In the genomic region with DNA sequence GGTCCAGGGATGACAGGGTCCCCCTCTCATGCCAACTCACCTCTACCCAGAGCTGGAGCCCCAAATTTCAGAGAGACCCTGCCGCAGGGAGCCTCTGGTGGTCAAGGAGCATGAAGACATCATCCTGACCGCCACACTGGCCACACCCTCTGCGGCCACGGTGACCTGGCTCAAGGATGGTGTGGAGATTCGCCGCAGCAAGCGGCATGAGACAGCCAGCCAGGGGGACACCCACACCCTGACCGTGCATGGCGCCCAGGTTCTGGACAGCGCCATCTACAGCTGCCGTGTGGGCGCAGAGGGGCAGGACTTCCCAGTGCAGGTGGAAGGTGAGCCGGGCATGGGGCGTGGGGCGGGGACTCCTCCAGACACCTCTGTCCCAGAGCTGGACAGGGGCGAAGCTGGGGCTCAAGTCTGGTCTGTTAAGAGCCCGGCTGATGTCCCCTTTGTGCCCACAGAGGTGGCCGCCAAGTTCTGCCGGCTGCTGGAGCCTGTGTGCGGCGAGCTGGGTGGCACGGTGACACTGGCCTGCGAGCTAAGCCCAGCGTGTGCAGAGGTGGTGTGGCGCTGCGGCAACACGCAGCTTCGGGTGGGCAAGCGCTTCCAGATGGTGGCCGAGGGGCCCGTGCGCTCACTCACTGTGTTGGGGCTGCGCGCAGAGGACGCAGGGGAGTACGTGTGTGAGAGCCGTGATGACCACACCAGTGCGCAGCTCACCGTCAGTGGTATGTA, we compare ENCODE assay signal across 11 cellular contexts.
DNase-seq lines count a peak whose midpoint lies in the region; ATAC-seq and TF ChIP-seq lines count a peak whose summit lies in the region.
"Had no signal": no experiment of that assay in that cellular context is flagged by ENCODE, and none has a peak within 500 bp of the region (broad histone marks: within the 10 kb centered on the region; RNA-seq: fewer than 3 reads in every experiment).

No MANE protein-coding gene starts in this region.

- peak; percentile 28 for DNase-seq in activated naive CD8-positive, alpha-beta T cell treated with anti-CD3 and anti-CD28 coated beads, Interleukin-2, amount 10 ng/mL, durations not matched to agents 7 days and 5 days
- DNase-seq in activated naive CD8-positive, alpha-beta T cell treated with anti-CD3 and anti-CD28 coated beads, Interleukin-2, amount 50 U/mL, for 24 hours = no peak
- DNase-seq in chondrocyte (ENCODE audit: low spot score) (peak; percentile 93), ureter (ENCODE audit: low spot score) (peak; percentile 42), G401 (ENCODE audit: low spot score) (no peak), C1 segment of cervical spinal cord (lab: John Stamatoyannopoulos, UW) (no peak)
- DNase-seq in naive thymus-derived CD8-positive, alpha-beta T cell = no peak
- DNase-seq: NCI-H1930, NCI-H526 treated with DMSO at 0.1 percent for 48 hours had no signal

- POLR2A ChIA-PET in activated naive CD8-positive, alpha-beta T cell treated with anti-CD3 and anti-CD28 coated beads, Interleukin-2, amount 10 ng/mL, durations not matched to agents 7 days and 5 days (lab: Charles Lee) = no interaction called here
- POLR2A ChIA-PET in naive thymus-derived CD8-positive, alpha-beta T cell (lab: Charles Lee) = no interaction called here

- no peak for TF ChIP-seq CTCF in chondrocyte (IDR thresholded peaks at IDR 0.05)

- no peaks in the 10 kb centered on the region for H3K27me3 Mint-ChIP-seq in activated naive CD8-positive, alpha-beta T cell treated with anti-CD3 and anti-CD28 coated beads, Interleukin-2, amount 10 ng/mL, durations not matched to agents 7 days and 5 days
- no peaks in the 10 kb centered on the region for H3K27me3 Mint-ChIP-seq in activated naive CD8-positive, alpha-beta T cell treated with anti-CD3 and anti-CD28 coated beads, Interleukin-2, amount 50 U/mL, for 24 hours
- no peaks in the 10 kb centered on the region for H3K27me3 Mint-ChIP-seq in chondrocyte (ENCODE audit: low read depth)
- H3K27me3 Mint-ChIP-seq in naive thymus-derived CD8-positive, alpha-beta T cell = no peaks in the 10 kb centered on the region
- H3K27me3 Mint-ChIP-seq: activated CD4-positive, alpha-beta T cell treated with anti-CD3 and anti-CD28 coated beads for 36 hours had no signal

- no peak for ATAC-seq in activated naive CD8-positive, alpha-beta T cell treated with anti-CD3 and anti-CD28 coated beads, Interleukin-2, amount 10 ng/mL, durations not matched to agents 7 days and 5 days (ENCODE audit: low read depth)
- ATAC-seq in activated naive CD8-positive, alpha-beta T cell treated with anti-CD3 and anti-CD28 coated beads, Interleukin-2, amount 50 U/mL, for 24 hours = no peak
- ATAC-seq in naive thymus-derived CD8-positive, alpha-beta T cell = no peak
- no peak for ATAC-seq in GM21447 (IDR thresholded peaks at IDR 0.05; ENCODE audit: unreplicated experiment)
- ATAC-seq: activated CD4-positive, alpha-beta T cell treated with anti-CD3 and anti-CD28 coated beads for 36 hours had no signal

- H3K4me3 Mint-ChIP-seq in activated naive CD8-positive, alpha-beta T cell treated with anti-CD3 and anti-CD28 coated beads, Interleukin-2, amount 10 ng/mL, durations not matched to agents 7 days and 5 days = no peak overlapping the region
- H3K4me3 Mint-ChIP-seq in activated naive CD8-positive, alpha-beta T cell treated with anti-CD3 and anti-CD28 coated beads, Interleukin-2, amount 50 U/mL, for 24 hours = no peak overlapping the region
- H3K4me3 Mint-ChIP-seq in chondrocyte (ENCODE audit: unreplicated experiment) = no peak overlapping the region
- peak overlapping the region in 7 of 10 donors; percentile 78 to 90 (median 84) for H3K4me3 Mint-ChIP-seq in naive thymus-derived CD8-positive, alpha-beta T cell

- peaks cover 6% of the 10 kb centered on the region for H3K4me1 Mint-ChIP-seq in activated naive CD8-positive, alpha-beta T cell treated with anti-CD3 and anti-CD28 coated beads, Interleukin-2, amount 10 ng/mL, durations not matched to agents 7 days and 5 days
- H3K4me1 Mint-ChIP-seq in activated naive CD8-positive, alpha-beta T cell treated with anti-CD3 and anti-CD28 coated beads, Interleukin-2, amount 50 U/mL, for 24 hours = peaks cover 6% of the 10 kb centered on the region
- H3K4me1 Mint-ChIP-seq in chondrocyte (ENCODE audit: low read depth) = peaks cover 8% of the 10 kb centered on the region
- H3K4me1 Mint-ChIP-seq in naive thymus-derived CD8-positive, alpha-beta T cell = peaks cover 9 to 31% (median 22%) of the 10 kb centered on the region in 4 donors

- H3K27ac Mint-ChIP-seq in activated naive CD8-positive, alpha-beta T cell treated with anti-CD3 and anti-CD28 coated beads, Interleukin-2, amount 10 ng/mL, durations not matched to agents 7 days and 5 days = no peak overlapping the region
- H3K27ac Mint-ChIP-seq in activated naive CD8-positive, alpha-beta T cell treated with anti-CD3 and anti-CD28 coated beads, Interleukin-2, amount 50 U/mL, for 24 hours = no peak overlapping the region
- no peak overlapping the region for H3K27ac Mint-ChIP-seq in chondrocyte (ENCODE audit: unreplicated experiment)
- peak overlapping the region in 1 of 10 donors; percentile 11 for H3K27ac Mint-ChIP-seq in naive thymus-derived CD8-positive, alpha-beta T cell

- in situ Hi-C loops in G401 (cut with HindIII; ENCODE audit: low sequenced_read_pairs) = no loop called here

- H3K36me3 Mint-ChIP-seq in activated naive CD8-positive, alpha-beta T cell treated with anti-CD3 and anti-CD28 coated beads, Interleukin-2, amount 10 ng/mL, durations not matched to agents 7 days and 5 days = no peaks in the 10 kb centered on the region
- H3K36me3 Mint-ChIP-seq in activated naive CD8-positive, alpha-beta T cell treated with anti-CD3 and anti-CD28 coated beads, Interleukin-2, amount 50 U/mL, for 24 hours (ENCODE audit: low read depth) = no peaks in the 10 kb centered on the region
- peaks cover 2% of the 10 kb centered on the region for H3K36me3 Mint-ChIP-seq in chondrocyte (ENCODE audit: low read depth)
- H3K36me3 Mint-ChIP-seq in naive thymus-derived CD8-positive, alpha-beta T cell = no peaks in the 10 kb centered on the region

- no peaks in the 10 kb centered on the region for H3K9me3 Mint-ChIP-seq in activated naive CD8-positive, alpha-beta T cell treated with anti-CD3 and anti-CD28 coated beads, Interleukin-2, amount 10 ng/mL, durations not matched to agents 7 days and 5 days
- H3K9me3 Mint-ChIP-seq in activated naive CD8-positive, alpha-beta T cell treated with anti-CD3 and anti-CD28 coated beads, Interleukin-2, amount 50 U/mL, for 24 hours = no peaks in the 10 kb centered on the region
- no peaks in the 10 kb centered on the region for H3K9me3 Mint-ChIP-seq in chondrocyte (ENCODE audit: low read depth)
- no peaks in the 10 kb centered on the region for H3K9me3 Mint-ChIP-seq in naive thymus-derived CD8-positive, alpha-beta T cell

Comparison
In these comparisons a context has a peak if more than half of its experiments do, and no peak if none do; other contexts are left out.
1. DNase-seq: peak in activated naive CD8-positive, alpha-beta T cell treated with anti-CD3 and anti-CD28 coated beads, Interleukin-2, amount 10 ng/mL, durations not matched to agents 7 days and 5 days (single experiment), chondrocyte (single experiment) and ureter (single experiment); none in activated naive CD8-positive, alpha-beta T cell treated with anti-CD3 and anti-CD28 coated beads, Interleukin-2, amount 50 U/mL, for 24 hours (single experiment), naive thymus-derived CD8-positive, alpha-beta T cell (0 of 10), G401 (single experiment) and C1 segment of cervical spinal cord (0 of 14).
2. H3K4me3 Mint-ChIP-seq: peak in naive thymus-derived CD8-positive, alpha-beta T cell (7 of 10); none in activated naive CD8-positive, alpha-beta T cell treated with anti-CD3 and anti-CD28 coated beads, Interleukin-2, amount 10 ng/mL, durations not matched to agents 7 days and 5 days (single experiment), activated naive CD8-positive, alpha-beta T cell treated with anti-CD3 and anti-CD28 coated beads, Interleukin-2, amount 50 U/mL, for 24 hours (single experiment) and chondrocyte (single experiment).